16 cellular contexts compared by ENCODE assay signal in genomic region chr7:30779574-30779973, GRCh38. TPM values are rescaled to one million over a fixed set of nuclear protein-coding genes. Genes with fewer than 3 reads are reported as not detected.
"Had no signal": no experiment of that assay in that cellular context is flagged by ENCODE, and none has a peak within 500 bp of the region (broad histone marks: within the 10 kb centered on the region; RNA-seq: fewer than 3 reads in every experiment).

No MANE protein-coding gene starts in this region.

- H2AFZ ChIP-seq: hepatocyte had no signal

- H3K4me3 ChIP-seq: hepatocyte, psoas muscle, transverse colon had no signal

- H3K36me3 ChIP-seq: neutrophil, transverse colon had no signal

- H3K27ac ChIP-seq: hepatocyte, neutrophil had no signal

- H3K4me3 Mint-ChIP-seq: naive B cell, nephron progenitor cell had no signal

- ATAC-seq: left cardiac atrium; stimulated activated naive CD8-positive, alpha-beta T cell treated with anti-CD3 and anti-CD28 coated beads, Interleukin-15, Interleukin-2, amounts not matched to agents 100 U/mL and 50 U/mL, for 24 hours had no signal

- H3K9me3 Mint-ChIP-seq: naive B cell, nephron progenitor cell had no signal

- DNase-seq: cerebellar nuclear complex; dermis blood vessel endothelial cell; glutamatergic neuron; kidney; left cardiac atrium; mesendoderm; naive B cell; nephron progenitor cell; psoas muscle; retina; small intestine; stimulated activated CD4-positive, alpha-beta T cell treated with anti-CD3 and anti-CD28 coated beads, Interleukin-12 subunit alpha, Interleukin-12 subunit beta, amount 100 ng/mL, for 4 hours; stimulated activated naive CD8-positive, alpha-beta T cell treated with anti-CD3 and anti-CD28 coated beads, Interleukin-15, Interleukin-2, amounts not matched to agents 100 U/mL and 50 U/mL, for 24 hours; transverse colon had no signal

- H3K79me2 ChIP-seq: hepatocyte had no signal

- H3K27ac Mint-ChIP-seq: naive B cell, nephron progenitor cell had no signal

- H3K27me3 ChIP-seq: hepatocyte, neutrophil, transverse colon had no signal

- H3K4me2 ChIP-seq: hepatocyte had no signal

- H3K4me1 Mint-ChIP-seq: naive B cell, nephron progenitor cell had no signal

- H3K27me3 Mint-ChIP-seq: naive B cell had no signal

- H3K9me3 ChIP-seq: neutrophil, psoas muscle, transverse colon had no signal

- H3K36me3 Mint-ChIP-seq: naive B cell had no signal

- H3K4me1 ChIP-seq: transverse colon had no signal

RNA-seq across cellular contexts. Expression of gene INMT, which starts 27.6 kb away (rescaled TPM):
- total RNA-seq: dermis blood vessel endothelial cell had no signal
